ENCODE assay signal across 33 cellular contexts in the genomic region with DNA sequence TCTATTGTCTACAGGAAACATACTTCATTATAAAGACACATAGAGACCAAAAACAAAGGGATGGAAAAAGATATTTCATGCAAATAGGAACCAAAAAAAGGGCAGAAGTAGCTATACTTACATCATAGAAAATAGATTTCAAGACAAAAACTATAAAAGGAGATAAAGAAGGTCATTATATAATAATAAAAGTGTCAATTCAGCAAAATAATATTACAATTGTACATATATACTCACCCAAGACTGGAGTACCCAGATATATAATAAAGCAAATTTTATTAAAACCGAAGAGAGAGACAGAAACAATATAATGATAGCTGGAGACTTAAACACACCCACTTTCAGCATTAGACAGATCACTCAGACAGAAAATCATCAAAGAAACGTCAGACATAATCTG.
"Had no signal": no experiment of that assay in that cellular context is flagged by ENCODE, and none has a peak within 500 bp of the region (broad histone marks: within the 10 kb centered on the region; RNA-seq: fewer than 3 reads in every experiment).

No MANE protein-coding gene starts in this region.

- H3K27me3 ChIP-seq: adrenal gland, body of pancreas, brain microvascular endothelial cell, breast epithelium had no signal

- H3K9me3 ChIP-seq: adrenal gland, body of pancreas had no signal

- DNase-seq: activated B cell treated with CpG ODN at 0.5 μM for 24 hours; activated CD4-positive, alpha-beta memory T cell treated with anti-CD3 and anti-CD28 coated beads for 36 hours; activated CD4-positive, alpha-beta T cell treated with anti-CD3 and anti-CD28 coated beads for 4 hours; activated CD4-positive, alpha-beta T cell treated with anti-CD3 and anti-CD28 coated beads, Interleukin-2, amount 10 ng/mL, durations not matched to agents 24 days and 14 days; activated CD4-positive, alpha-beta T cell treated with anti-CD3 and anti-CD28 coated beads, Interleukin-2, amount 50 U/mL, for 1 hour; activated CD4-positive, alpha-beta T cell treated with anti-CD3 and anti-CD28 coated beads, Interleukin-2, amount 50 U/mL, for 4 hours; activated CD4-positive, CD25-positive, alpha-beta regulatory T cell treated with anti-CD3 and anti-CD28 coated beads, Interleukin-2, amount 50 U/mL, for 72 hours; activated CD8-positive, alpha-beta memory T cell treated with anti-CD3 and anti-CD28 coated beads, Interleukin-2, amount 50 U/mL, for 4 hours; activated CD8-positive, alpha-beta T cell treated with anti-CD3 and anti-CD28 coated beads for 36 hours; activated effector memory CD4-positive, alpha-beta T cell treated with anti-CD3 and anti-CD28 coated beads, Interleukin-2, amount 50 U/mL, for 16 hours; activated gamma-delta T cell treated with Interleukin-2 at 50 U/mL for 16 hours; activated naive CD4-positive, alpha-beta T cell; activated naive CD4-positive, alpha-beta T cell treated with anti-CD3 and anti-CD28 coated beads for 36 hours; activated naive CD4-positive, alpha-beta T cell treated with anti-CD3 and anti-CD28 coated beads, Interleukin-2, amount 50 U/mL, for 16 hours; activated naive CD8-positive, alpha-beta T cell treated with anti-CD3 and anti-CD28 coated beads for 36 hours; activated T-cell treated with anti-CD3 and anti-CD28 coated beads for 4 hours; activated T-cell treated with anti-CD3 and anti-CD28 coated beads, Interleukin-2, amount 50 U/mL, for 1 hour; activated T-cell treated with anti-CD3 and anti-CD28 coated beads, Interleukin-2, amount 50 U/mL, for 4 hours; activated T-cell treated with anti-CD3 and anti-CD28 coated beads, Interleukin-2, amount 50 U/mL, for 72 hours; adrenal gland; amniotic stem cell; aorta; body of pancreas; brain microvascular endothelial cell; central memory CD4-positive, alpha-beta T cell; T-helper 2 cell; T-helper 9 cell had no signal

- H3K27ac ChIP-seq: adrenal gland, body of pancreas, brain microvascular endothelial cell, breast epithelium, VCaP had no signal

- ATAC-seq: activated CD8-positive, alpha-beta T cell treated with anti-CD3 and anti-CD28 coated beads for 36 hours; activated naive CD4-positive, alpha-beta T cell treated with anti-CD3 and anti-CD28 coated beads, Interleukin-2, amount 50 U/mL, for 72 hours; activated T-cell treated with anti-CD3 and anti-CD28 coated beads, Interleukin-2, amount 50 U/mL, for 4 hours; activated T-cell treated with anti-CD3 and anti-CD28 coated beads, Interleukin-2, amount 50 U/mL, for 72 hours; activated T-helper 17 cell treated with anti-CD3 and anti-CD28 coated beads, Interleukin-2, amount 50 U/mL, for 72 hours; body of pancreas had no signal

- H3K4me3 ChIP-seq: adrenal gland, body of pancreas, breast epithelium had no signal

- FAIRE-seq: astrocyte, TTC549 had no signal

- H3K4me1 ChIP-seq: adrenal gland, body of pancreas, breast epithelium had no signal

- H3K36me3 ChIP-seq: adrenal gland, brain microvascular endothelial cell, breast epithelium had no signal
